In genomic region chr1:101732221-101732620, GRCh38 we compare ENCODE assay signal across 1 cellular context.
A peak's percentile ranks its signal among the peaks of the same experiment; 100 is the strongest.
TF ChIP-seq lines count a peak whose summit lies in the region.

No MANE protein-coding gene starts in this region.

TF ChIP-seq in HepG2, 621 proteins besides CTCF, POLR2A, EP300 and RAD21 (continued from another document):
- TF ChIP-seq ZNF414 (CRISPR knock-in tag; IDR thresholded peaks at IDR 0.05) (no peak), GABPB1 (CRISPR knock-in tag; IDR thresholded peaks at IDR 0.05) (peak; percentile 40; the same call in 1 of the 2 replicates), ZNF720 (CRISPR knock-in tag; IDR thresholded peaks at IDR 0.05) (no peak), ARID2 (CRISPR knock-in tag; IDR thresholded peaks at IDR 0.05; ENCODE audit: borderline replicate concordance) (no peak), CENPBD1 (CRISPR knock-in tag; IDR thresholded peaks at IDR 0.05; ENCODE audit: borderline replicate concordance, low read depth) (no peak), ZMYM4 (CRISPR knock-in tag; IDR thresholded peaks at IDR 0.05) (peak; percentile 19; the same call in 1 of the 2 replicates), ATF1 (CRISPR knock-in tag; IDR thresholded peaks at IDR 0.05) (no peak)
